In the genomic region with DNA sequence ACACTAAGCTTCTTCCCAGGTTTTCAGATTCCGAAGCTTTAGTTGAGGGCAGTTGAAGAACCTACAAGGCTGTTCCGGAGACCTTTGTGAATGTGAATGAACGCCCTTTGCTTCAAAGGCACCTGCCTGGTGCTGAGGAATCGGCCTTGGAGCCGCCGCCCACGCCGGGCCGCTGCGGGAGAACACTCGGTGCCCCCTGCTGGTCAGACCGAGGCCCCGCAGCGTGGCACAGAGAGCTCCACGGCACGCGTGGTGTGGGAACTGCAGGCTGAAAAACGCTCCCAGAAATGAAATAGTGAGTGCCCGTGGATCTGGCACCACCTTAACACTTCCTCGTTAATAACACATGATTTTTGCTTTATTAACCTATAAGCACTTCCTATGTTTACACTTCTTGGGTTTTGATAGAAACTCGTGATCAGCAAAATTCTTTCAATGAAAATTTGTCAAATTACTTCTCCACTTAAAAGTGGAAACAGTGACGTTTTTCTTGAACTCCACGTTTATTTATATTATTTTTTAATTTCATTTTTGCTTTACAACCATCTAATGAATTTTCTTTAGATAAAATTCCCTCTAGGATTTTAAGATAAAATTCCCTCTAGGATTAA, we compare ENCODE assay signal across 9 cellular contexts.
DNase-seq lines count a peak whose midpoint lies in the region; ATAC-seq and TF ChIP-seq lines count a peak whose summit lies in the region.
"Had no signal": no experiment of that assay in that cellular context is flagged by ENCODE, and none has a peak within 500 bp of the region (broad histone marks: within the 10 kb centered on the region; RNA-seq: fewer than 3 reads in every experiment).

No MANE protein-coding gene starts in this region.

- DNase-seq in EL, result peak; percentile 8
- DNase-seq in activated CD8-positive, alpha-beta T cell treated with anti-CD3 and anti-CD28 coated beads for 36 hours, result peak; percentile 65
- DNase-seq in heart right ventricle, result peak; percentile 31 to 58
- DNase-seq in spleen, result peak; percentile 77
- no peak for DNase-seq in KG1 (lab: John Stamatoyannopoulos, UW)

- peaks cover 8% of the 10 kb centered on the region for H3K27me3 Mint-ChIP-seq in activated CD8-positive, alpha-beta T cell treated with anti-CD3 and anti-CD28 coated beads for 36 hours

- H3K4me3 ChIP-seq in Loucy (ENCODE audit: low read length, poor library complexity, severe bottlenecking), result no peak overlapping the region
- no peak overlapping the region for H3K4me3 ChIP-seq in heart right ventricle
- H3K4me3 ChIP-seq in spleen, result no peak overlapping the region

- H3K4me3 Mint-ChIP-seq in activated CD8-positive, alpha-beta T cell treated with anti-CD3 and anti-CD28 coated beads for 36 hours, result no peak overlapping the region
- H3K4me3 Mint-ChIP-seq: naive thymus-derived CD8-positive, alpha-beta T cell had no signal

- H3K4me2 ChIP-seq in Loucy (ENCODE audit: low read depth, low read length, poor library complexity, severe bottlenecking), result no peak overlapping the region

- H3K27ac ChIP-seq in heart right ventricle (no peak overlapping the region), spleen (no peak overlapping the region)

- H3K27me3 ChIP-seq in Loucy (ENCODE audit: insufficient read depth, low read length, poor library complexity, severe bottlenecking) (no peaks in the 10 kb centered on the region), heart right ventricle (peaks cover 0 to 32% (median 0%) of the 10 kb centered on the region in 7 donors), spleen (replicated peaks in 1 of 7) (peaks cover 0 to 13% (median 0%) of the 10 kb centered on the region in 7 donors)

- no peak for TF ChIP-seq POLR2A in spleen (IDR thresholded peaks at IDR 0.05)

- H3K27ac Mint-ChIP-seq in activated CD8-positive, alpha-beta T cell treated with anti-CD3 and anti-CD28 coated beads for 36 hours, result no peak overlapping the region
- H3K27ac Mint-ChIP-seq: naive thymus-derived CD8-positive, alpha-beta T cell had no signal

- no peaks in the 10 kb centered on the region for H3K36me3 Mint-ChIP-seq in activated CD8-positive, alpha-beta T cell treated with anti-CD3 and anti-CD28 coated beads for 36 hours (ENCODE audit: low read depth)
- H3K36me3 Mint-ChIP-seq: naive thymus-derived CD8-positive, alpha-beta T cell had no signal

- POLR2A ChIA-PET in activated CD8-positive, alpha-beta T cell treated with anti-CD3 and anti-CD28 coated beads for 36 hours (lab: Charles Lee), result no interaction called here

- ATAC-seq in activated CD8-positive, alpha-beta T cell treated with anti-CD3 and anti-CD28 coated beads for 36 hours, result no peak
- ATAC-seq in heart right ventricle (peak in 5 of 8 donors; percentile 60 to 81 (median 72)), GM19452 (IDR thresholded peaks at IDR 0.05; ENCODE audit: unreplicated experiment) (no peak), GM18873 (IDR thresholded peaks at IDR 0.05; ENCODE audit: low FRiP score, unreplicated experiment) (no peak)
- ATAC-seq: naive thymus-derived CD8-positive, alpha-beta T cell had no signal

- H3K36me3 ChIP-seq in Loucy (ENCODE audit: insufficient read depth, low read length) (no peaks in the 10 kb centered on the region), heart right ventricle (no peaks in the 10 kb centered on the region), spleen (no peaks in the 10 kb centered on the region)

- H2AFZ ChIP-seq in Loucy (ENCODE audit: low read length), result no peak overlapping the region

- WGBS in heart right ventricle, 2 donors, result 13 to 20% methylated on average over 23 of the region's 23 CpGs
- 8 to 19% (median 10%) methylated on average over 23 of the region's 23 CpGs for WGBS in spleen, 5 donors

- peak; percentile 70 for TF ChIP-seq CTCF in Loucy (conservative IDR thresholded peaks at IDR 0.05; ENCODE audit: low read length)
- TF ChIP-seq CTCF in activated CD8-positive, alpha-beta T cell treated with anti-CD3 and anti-CD28 coated beads for 36 hours (IDR thresholded peaks at IDR 0.05), result peak; percentile 83
- peak; percentile 65 to 86 (median 80) for TF ChIP-seq CTCF in heart right ventricle (IDR thresholded peaks at IDR 0.05)
- TF ChIP-seq CTCF in spleen (IDR thresholded peaks at IDR 0.05 in 8 of 11, conservative IDR thresholded peaks at IDR 0.05 in 3 of 11), result peak in 9 of 11 experiments; percentile 16 to 79 (median 65)

- no peaks in the 10 kb centered on the region for H3K9me3 Mint-ChIP-seq in activated CD8-positive, alpha-beta T cell treated with anti-CD3 and anti-CD28 coated beads for 36 hours

- H3K79me2 ChIP-seq in Loucy (ENCODE audit: insufficient read depth, low read length), result no peaks in the 10 kb centered on the region

- CTCF ChIA-PET in activated CD8-positive, alpha-beta T cell treated with anti-CD3 and anti-CD28 coated beads for 36 hours (lab: Charles Lee), result interaction anchor here (0.8 to 1.6 kb wide), 5 partner anchors 10 to 288 kb away, joined by 3 to 5 read pairs (median 4); no protein-coding TSS in a partner anchor

- H3K4me1 ChIP-seq in Loucy (ENCODE audit: insufficient read depth, low read length, poor library complexity, severe bottlenecking) (no peaks in the 10 kb centered on the region), heart right ventricle (peaks cover 0 to 6% (median 0%) of the 10 kb centered on the region in 9 donors), spleen (peaks cover 0 to 5% (median 0%) of the 10 kb centered on the region in 6 donors)

- no peaks in the 10 kb centered on the region for H3F3A ChIP-seq in Loucy (ENCODE audit: low read depth)

- intact Hi-C loops in activated CD8-positive, alpha-beta T cell treated with anti-CD3 and anti-CD28 coated beads for 36 hours (cut with micrococcal nuclease), result loop anchor here (5.0 kb wide), 1 partner anchor 244 kb away; no protein-coding TSS in a partner anchor
- intact Hi-C loops in heart right ventricle (cut with DNase I), result loop anchor here in 9 of 10 donors (1.0 to 10.0 kb wide), 5 partner anchors 239 to 244 kb away; no protein-coding TSS in a partner anchor
- intact Hi-C loops in spleen (cut with DNase I; ENCODE audit: low total_unique reads), result loop anchor here (10.0 kb wide), 1 partner anchor 242 kb away; no protein-coding TSS in a partner anchor

- H3K9ac ChIP-seq in Loucy (ENCODE audit: low read depth, low read length, poor library complexity, severe bottlenecking), result no peak overlapping the region

- H3K4me1 Mint-ChIP-seq in activated CD8-positive, alpha-beta T cell treated with anti-CD3 and anti-CD28 coated beads for 36 hours (ENCODE audit: low read depth), result no peaks in the 10 kb centered on the region
- H3K4me1 Mint-ChIP-seq: naive thymus-derived CD8-positive, alpha-beta T cell had no signal

- H4K20me1 ChIP-seq in Loucy (ENCODE audit: insufficient read depth, low read length, poor library complexity, severe bottlenecking), result no peaks in the 10 kb centered on the region

- H3K9me2 ChIP-seq in Loucy (replicated peaks; ENCODE audit: low read depth, low read length), result no peaks in the 10 kb centered on the region

- H3K9me3 ChIP-seq in Loucy (ENCODE audit: insufficient read depth, low read depth, low read length), result no peaks in the 10 kb centered on the region; the same call in 1 of the 2 replicates
- H3K9me3 ChIP-seq in heart right ventricle, result no peaks in the 10 kb centered on the region
- no peaks in the 10 kb centered on the region for H3K9me3 ChIP-seq in spleen

Comparison
In these comparisons a context has a peak if more than half of its experiments do, and no peak if none do; other contexts are left out.
1. ATAC-seq: peak in heart right ventricle (5 of 8); none in activated CD8-positive, alpha-beta T cell treated with anti-CD3 and anti-CD28 coated beads for 36 hours (single experiment), GM19452 (single experiment) and GM18873 (single experiment).
2. Peak in every context shown above with its lines, with median percentiles within 50 percentile points of each other: CTCF ChIP-seq.